22 cellular contexts compared by ENCODE assay signal in genomic region chr10:89144836-89145235, GRCh38.
"Had no signal": no experiment of that assay in that cellular context is flagged by ENCODE, and none has a peak within 500 bp of the region (broad histone marks: within the 10 kb centered on the region; RNA-seq: fewer than 3 reads in every experiment).

No MANE protein-coding gene starts in this region.

- H3K27ac Mint-ChIP-seq: naive thymus-derived CD4-positive, alpha-beta T cell; nephron; neural progenitor cell; stimulated activated memory B cell treated with anti-CD40 and anti-IgM and Interleukin-4, amounts not matched to agents 10 μg/mL and 1 μg/mL and 100 μg/mL, for 72 hours; type B pancreatic cell had no signal

- H3K4me1 ChIP-seq: neural progenitor cell, prostate gland, sigmoid colon, testis, tibial artery had no signal

- H3K36me3 ChIP-seq: neural progenitor cell, prostate gland, sigmoid colon, tibial artery had no signal

- H3K27ac ChIP-seq: hepatocyte, neural progenitor cell, prostate gland, sigmoid colon, testis, tibial artery had no signal

- H3K27me3 Mint-ChIP-seq: stimulated activated memory B cell treated with anti-CD40 and anti-IgM and Interleukin-4, amounts not matched to agents 10 μg/mL and 1 μg/mL and 100 μg/mL, for 72 hours had no signal

- ATAC-seq: left cardiac atrium; naive thymus-derived CD4-positive, alpha-beta T cell; right cardiac atrium; stimulated activated memory B cell treated with anti-CD40 and anti-IgM and Interleukin-4, amounts not matched to agents 10 μg/mL and 1 μg/mL and 100 μg/mL, for 72 hours; stimulated activated naive CD8-positive, alpha-beta T cell treated with anti-CD3 and anti-CD28 coated beads, Interleukin-15, Interleukin-2, amounts not matched to agents 100 U/mL and 50 U/mL, for 24 hours had no signal

- H3K4me1 Mint-ChIP-seq: nephron; neural progenitor cell; stimulated activated memory B cell treated with anti-CD40 and anti-IgM and Interleukin-4, amounts not matched to agents 10 μg/mL and 1 μg/mL and 100 μg/mL, for 72 hours had no signal

- H3K9me3 Mint-ChIP-seq: neural progenitor cell; stimulated activated memory B cell treated with anti-CD40 and anti-IgM and Interleukin-4, amounts not matched to agents 10 μg/mL and 1 μg/mL and 100 μg/mL, for 72 hours had no signal

- DNase-seq: central memory CD4-positive, alpha-beta T cell; effector memory CD4-positive, alpha-beta T cell; head of caudate nucleus; left cardiac atrium; mesendoderm; midbrain; naive thymus-derived CD4-positive, alpha-beta T cell; nucleus accumbens; right cardiac atrium; sigmoid colon; stimulated activated CD4-positive, alpha-beta T cell treated with anti-CD3 and anti-CD28 coated beads, Interleukin-4, amount 100 ng/mL, for 4 hours; stimulated activated naive CD8-positive, alpha-beta T cell treated with anti-CD3 and anti-CD28 coated beads, Interleukin-15, Interleukin-2, amounts not matched to agents 100 U/mL and 50 U/mL, for 24 hours; substantia nigra; testis; tibial artery had no signal

- H3K27me3 ChIP-seq: neural progenitor cell, sigmoid colon, testis, tibial artery had no signal

- H3K9me3 ChIP-seq: prostate gland, sigmoid colon, testis, tibial artery had no signal

- H3K36me3 Mint-ChIP-seq: naive thymus-derived CD4-positive, alpha-beta T cell; neural progenitor cell; stimulated activated memory B cell treated with anti-CD40 and anti-IgM and Interleukin-4, amounts not matched to agents 10 μg/mL and 1 μg/mL and 100 μg/mL, for 72 hours; type B pancreatic cell had no signal

- H3K4me3 ChIP-seq: hepatocyte, lung, neural progenitor cell, prostate gland, sigmoid colon, testis, tibial artery had no signal

- H3K4me3 Mint-ChIP-seq: naive thymus-derived CD4-positive, alpha-beta T cell; nephron; neural progenitor cell; stimulated activated memory B cell treated with anti-CD40 and anti-IgM and Interleukin-4, amounts not matched to agents 10 μg/mL and 1 μg/mL and 100 μg/mL, for 72 hours; type B pancreatic cell had no signal
